ENCODE assay signal across 8 cellular contexts in genomic region chr16:18984425-18985005, GRCh38. TPM values are rescaled to one million over a fixed set of nuclear protein-coding genes. Genes with fewer than 3 reads are reported as not detected.
DNase-seq lines count a peak whose midpoint lies in the region; ATAC-seq, FAIRE-seq and TF ChIP-seq lines count a peak whose summit lies in the region.

No MANE protein-coding gene starts in this region.

- H3K27ac ChIP-seq in heart left ventricle = peak overlapping the region in 9 of 12 donors; percentile 70 to 87 (median 77)
- no peak overlapping the region for H3K27ac ChIP-seq in endodermal cell (ENCODE audit: low read depth, low read length)
- H3K27ac ChIP-seq in uterus = peak overlapping the region; percentile 50 to 56
- no peak overlapping the region for H3K27ac ChIP-seq in CD8-positive, alpha-beta memory T cell (ENCODE audit: low read depth, low read length)

- DNase-seq in heart left ventricle = no peak
- no peak for DNase-seq in left cardiac atrium
- DNase-seq in endodermal cell = no peak
- no peak for DNase-seq in mucosa of descending colon
- DNase-seq in uterus = no peak
- DNase-seq in stimulated activated CD4-positive, alpha-beta T cell treated with anti-CD3 and anti-CD28 coated beads, Interleukin-4, amount 100 ng/mL, for 1 hour = no peak
- DNase-seq in CD8-positive, alpha-beta memory T cell = no peak
- DNase-seq in GM19239 (ENCODE audit: insufficient read length, low spot score) = no peak

- no peaks in the 10 kb centered on the region for H3K27me3 Mint-ChIP-seq in endodermal cell (ENCODE audit: insufficient read depth)
- H3K27me3 Mint-ChIP-seq in CD8-positive, alpha-beta memory T cell = peaks cover 16 to 42% of the 10 kb centered on the region in 2 donors

- H3K4me1 ChIP-seq in heart left ventricle = peaks cover 0 to 18% (median 5%) of the 10 kb centered on the region in 12 donors
- no peaks in the 10 kb centered on the region for H3K4me1 ChIP-seq in endodermal cell (ENCODE audit: control insufficient read depth, insufficient read depth, low read length)
- peaks cover 10% of the 10 kb centered on the region for H3K4me1 ChIP-seq in mucosa of descending colon (ENCODE audit: low read depth)
- H3K4me1 ChIP-seq in uterus = no peaks in the 10 kb centered on the region
- no peaks in the 10 kb centered on the region for H3K4me1 ChIP-seq in CD8-positive, alpha-beta memory T cell (ENCODE audit: insufficient read depth, low read length)

- H3K9me3 ChIP-seq in heart left ventricle = no peaks in the 10 kb centered on the region
- no peaks in the 10 kb centered on the region for H3K9me3 ChIP-seq in endodermal cell (ENCODE audit: control insufficient read depth, low read length)
- no peaks in the 10 kb centered on the region for H3K9me3 ChIP-seq in mucosa of descending colon
- no peaks in the 10 kb centered on the region for H3K9me3 ChIP-seq in uterus
- no peaks in the 10 kb centered on the region for H3K9me3 ChIP-seq in CD8-positive, alpha-beta memory T cell (ENCODE audit: low read length)

- peak overlapping the region; percentile 73 for H3K4me3 Mint-ChIP-seq in endodermal cell
- peak overlapping the region in 1 of 7 donors; percentile 52 for H3K4me3 Mint-ChIP-seq in CD8-positive, alpha-beta memory T cell

- peaks cover 7% of the 10 kb centered on the region for H3K4me1 Mint-ChIP-seq in endodermal cell
- peaks cover 0 to 8% (median 5%) of the 10 kb centered on the region in 3 donors for H3K4me1 Mint-ChIP-seq in CD8-positive, alpha-beta memory T cell

- no peak for TF ChIP-seq CTCF in heart left ventricle (IDR thresholded peaks at IDR 0.05)
- no peak for TF ChIP-seq CTCF in endodermal cell (conservative IDR thresholded peaks at IDR 0.05)
- TF ChIP-seq CTCF in mucosa of descending colon (IDR thresholded peaks at IDR 0.05) = no peak
- no peak for TF ChIP-seq CTCF in uterus (IDR thresholded peaks at IDR 0.05)

- peak overlapping the region; percentile 82 for H3K27ac Mint-ChIP-seq in endodermal cell
- H3K27ac Mint-ChIP-seq in CD8-positive, alpha-beta memory T cell = no peak overlapping the region

- H3K9ac ChIP-seq in endodermal cell (ENCODE audit: extremely low read depth, low read length, poor library complexity, severe bottlenecking) = peak overlapping the region; percentile 82

- no peaks in the 10 kb centered on the region for H3K9me3 Mint-ChIP-seq in endodermal cell
- H3K9me3 Mint-ChIP-seq in CD8-positive, alpha-beta memory T cell = no peaks in the 10 kb centered on the region

- 67 to 75% (median 70%) methylated on average over 11 of the region's 11 CpGs for WGBS in heart left ventricle, 4 donors
- WGBS in endodermal cell (ENCODE audit: insufficient coverage in 1 of 2, insufficient read length in 1 of 2), 2 experiments = 79 to 92% methylated on average over 7 to 11 of the region's 11 CpGs

- peaks cover 0 to 20% (median 0%) of the 10 kb centered on the region in 9 donors for H3K27me3 ChIP-seq in heart left ventricle
- H3K27me3 ChIP-seq in endodermal cell (ENCODE audit: control insufficient read depth, insufficient read depth, low read length, poor library complexity, severe bottlenecking) = no peaks in the 10 kb centered on the region
- no peaks in the 10 kb centered on the region for H3K27me3 ChIP-seq in uterus
- no peaks in the 10 kb centered on the region for H3K27me3 ChIP-seq in CD8-positive, alpha-beta memory T cell (ENCODE audit: insufficient read depth, low read length, poor library complexity, severe bottlenecking)

- H3K36me3 ChIP-seq in heart left ventricle (no peaks in the 10 kb centered on the region), endodermal cell (ENCODE audit: control insufficient read depth, insufficient read depth, low read length) (peaks cover 3% of the 10 kb centered on the region), mucosa of descending colon (ENCODE audit: low read depth) (no peaks in the 10 kb centered on the region), uterus (no peaks in the 10 kb centered on the region)
- H3K36me3 ChIP-seq in CD8-positive, alpha-beta memory T cell (ENCODE audit: insufficient read depth, low read length) = no peaks in the 10 kb centered on the region

- POLR2A ChIA-PET in CD8-positive, alpha-beta memory T cell (lab: Charles Lee) = no interaction called here

- no peak for FAIRE-seq in GM19239 (lab: Jason Lieb, UNC)

- no peak for ATAC-seq in heart left ventricle
- ATAC-seq in left cardiac atrium = no peak
- ATAC-seq in mucosa of descending colon = peak; percentile 65

- H3K4me3 ChIP-seq in heart left ventricle = peak overlapping the region; percentile 54 to 85 (median 66)
- peak overlapping the region; percentile 98 for H3K4me3 ChIP-seq in endodermal cell (ENCODE audit: low read length)
- H3K4me3 ChIP-seq in mucosa of descending colon = peak overlapping the region; percentile 40
- H3K4me3 ChIP-seq in uterus = peak overlapping the region in 1 of 2 donors; percentile 20
- no peak overlapping the region for H3K4me3 ChIP-seq in CD8-positive, alpha-beta memory T cell (ENCODE audit: low read length)

- TF ChIP-seq POLR2A in heart left ventricle (IDR thresholded peaks at IDR 0.05) (no peak), uterus (IDR thresholded peaks at IDR 0.05) (no peak)

- intact Hi-C loops in heart left ventricle (cut with DNase I) = loop anchor here in 8 of 10 donors (5.0 to 10.0 kb wide), 5 partner anchors 80 to 520 kb away; partner anchors contain the start of gene COQ7 (in 2 of the 8)
- intact Hi-C loops in left cardiac atrium (cut with DNase I) = loop anchor here in 1 of 2 donors (10.0 kb wide), 1 partner anchor 390 kb away; no protein-coding TSS in a partner anchor
- intact Hi-C loops in mucosa of descending colon (cut with DNase I, micrococcal nuclease) = no loop called here
- intact Hi-C loops in uterus (cut with DNase I; ENCODE audit: low total_unique reads) = loop anchor here (10.0 kb wide), 1 partner anchor 70 kb away; no protein-coding TSS in a partner anchor

- H3K36me3 Mint-ChIP-seq in endodermal cell (ENCODE audit: low read depth) = peaks cover 8% of the 10 kb centered on the region
- H3K36me3 Mint-ChIP-seq in CD8-positive, alpha-beta memory T cell = no peaks in the 10 kb centered on the region

- CTCF ChIA-PET in CD8-positive, alpha-beta memory T cell (lab: Charles Lee) = no interaction called here

RNA-seq across cellular contexts. Expression of gene TMC7, which starts 0.8 kb away (rescaled TPM):
- 1 to 10 TPM in 4 of 9 donors, under 1 TPM in 5; 0.69 to 2.3 (median 0.96) TPM for total RNA-seq in heart left ventricle
- polyA plus RNA-seq in heart left ventricle = 1 to 10 TPM in 1 of 2 donors, under 1 TPM in 1; 0.84 to 1.1 TPM
- total RNA-seq in left cardiac atrium = 1 to 10 TPM in 1 of 2 donors, under 1 TPM in 1; 0.85 to 1.2 TPM
- total RNA-seq in endodermal cell = 10 to 100 TPM; 14.9 to 16.6 TPM
- 8.0 TPM for polyA plus RNA-seq in endodermal cell (2013, experiment 1 of 2)
- 8.5 TPM for polyA plus RNA-seq in endodermal cell (2013, experiment 2 of 2)
- 10 to 100 TPM in 1 of 3 donors, 1 to 10 TPM in 2; 5.4 to 12.4 (median 9.2) TPM for total RNA-seq in mucosa of descending colon
- 1 to 10 TPM in 2 of 4 donors, not detected in 2; 1.7 to 1.8 TPM for total RNA-seq in uterus
- total RNA-seq in CD8-positive, alpha-beta memory T cell = not detected
- not detected for polyA plus RNA-seq in CD8-positive, alpha-beta memory T cell

RNA-seq across cellular contexts. Expression of gene SMG1, which starts 58.3 kb away (rescaled TPM):
- 10 to 100 TPM; 35.9 to 78.0 (median 52.5) TPM for total RNA-seq in heart left ventricle
- polyA plus RNA-seq in heart left ventricle = 10 to 100 TPM; 15.9 to 25.5 TPM
- 10 to 100 TPM; 37.7 to 41.9 TPM for total RNA-seq in left cardiac atrium
- total RNA-seq in endodermal cell = 100 to 1,000 TPM; 100 to 113 TPM
- 25.1 TPM for polyA plus RNA-seq in endodermal cell (2013, experiment 1 of 2)
- polyA plus RNA-seq in endodermal cell (2013, experiment 2 of 2) = 25.6 TPM
- total RNA-seq in mucosa of descending colon = 100 to 1,000 TPM in 2 of 3 donors, 10 to 100 TPM in 1; 94.8 to 147 (median 126) TPM
- 100 to 1,000 TPM in 2 of 4 donors, 10 to 100 TPM in 2; 55.3 to 142 (median 88.9) TPM for total RNA-seq in uterus
- total RNA-seq in CD8-positive, alpha-beta memory T cell = 10 to 100 TPM; 90.9 to 98.2 TPM
- 17.8 TPM for polyA plus RNA-seq in CD8-positive, alpha-beta memory T cell

Comparison
In these comparisons a context has a peak if more than half of its experiments do, and no peak if none do; other contexts are left out.
1. H3K27ac ChIP-seq: peak in heart left ventricle (9 of 12) and uterus (2 of 2); none in endodermal cell (single experiment) and CD8-positive, alpha-beta memory T cell (single experiment).
2. intact Hi-C loops: an anchor here in heart left ventricle (5.0 to 10.0 kb wide) and uterus (10.0 kb wide); none called in mucosa of descending colon.